Comparison of ENCODE assay signal across 16 cellular contexts in the genomic region with DNA sequence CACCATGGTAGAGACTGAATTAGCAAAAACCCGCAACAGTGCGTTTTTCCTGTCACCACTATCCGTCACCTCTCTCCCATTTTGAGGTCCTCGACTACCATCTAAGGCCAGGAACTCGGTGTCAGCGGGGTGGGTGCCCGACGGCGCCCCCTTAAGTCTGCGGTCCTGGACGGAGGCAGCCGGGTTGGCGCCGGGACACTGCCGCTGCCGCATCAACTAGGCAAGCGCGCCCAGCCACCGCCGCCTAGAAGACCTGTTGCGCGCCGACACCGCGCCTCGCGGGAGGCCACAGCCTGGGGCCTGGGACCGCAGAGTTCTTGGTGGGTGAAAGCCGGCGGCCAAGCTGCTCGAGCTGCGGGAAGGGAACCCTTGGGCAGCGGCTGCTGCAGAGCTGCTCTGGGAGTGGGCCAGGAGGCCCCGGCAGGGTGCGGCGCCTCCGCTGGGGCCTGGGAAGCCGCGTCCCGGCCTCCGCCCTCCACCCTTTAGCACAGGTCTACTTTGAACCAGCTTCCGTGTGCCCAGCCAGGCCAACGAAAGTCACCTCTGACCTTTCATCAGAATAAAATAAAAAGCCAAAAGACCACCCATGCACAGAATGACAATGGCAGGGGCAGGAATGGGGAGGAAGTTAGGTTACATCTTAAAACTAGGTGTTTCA. TPM values are rescaled to one million over a fixed set of nuclear protein-coding genes. Genes with fewer than 3 reads are reported as not detected.
A peak's percentile ranks its signal among the peaks of the same experiment; 100 is the strongest.
DNase-seq lines count a peak whose midpoint lies in the region; ATAC-seq lines count a peak whose summit lies in the region.
"Had no signal": no experiment of that assay in that cellular context is flagged by ENCODE, and none has a peak within 500 bp of the region (broad histone marks: within the 10 kb centered on the region; RNA-seq: fewer than 3 reads in every experiment).

No MANE protein-coding gene starts in this region.

- H4K8ac ChIP-seq in trophoblast cell (ENCODE audit: low read depth, low read length): no peak overlapping the region

- H3K27ac ChIP-seq in iPS DF 6.9 (ENCODE audit: low read length): no peak overlapping the region
- H3K27ac ChIP-seq in trophoblast cell (ENCODE audit: low read depth, low read length): no peak overlapping the region
- H3K27ac ChIP-seq: epithelial cell of prostate had no signal

- H2AK5ac ChIP-seq in trophoblast cell (ENCODE audit: low read length): no peak overlapping the region

- no peak overlapping the region for H2AFZ ChIP-seq in trophoblast cell (ENCODE audit: insufficient read depth, low read length, poor library complexity)

- H3K4me2 ChIP-seq in trophoblast cell (ENCODE audit: low read length): peak overlapping the region; percentile 15

- H4K12ac ChIP-seq in trophoblast cell (ENCODE audit: low read depth, low read length): no peak overlapping the region

- H3K4me3 ChIP-seq in NT2/D1 (ENCODE audit: insufficient read length, low read depth): peak overlapping the region; percentile 18
- H3K4me3 ChIP-seq in iPS DF 6.9 (ENCODE audit: low read length): peak overlapping the region; percentile 13; the same call in 1 of the 2 replicates
- no peak overlapping the region for H3K4me3 ChIP-seq in trophoblast cell (ENCODE audit: low read depth, low read length)

- no peak overlapping the region for H2BK5ac ChIP-seq in trophoblast cell (ENCODE audit: low read depth, low read length, poor library complexity)

- H3K18ac ChIP-seq in trophoblast cell (ENCODE audit: low read length): no peak overlapping the region

- no peak overlapping the region for H2BK12ac ChIP-seq in trophoblast cell (ENCODE audit: low read length)

- ATAC-seq in HG02798 (IDR thresholded peaks at IDR 0.05; ENCODE audit: poor library complexity, unreplicated experiment) (no peak), HG03457 (IDR thresholded peaks at IDR 0.05; ENCODE audit: unreplicated experiment) (no peak)

- H2BK120ac ChIP-seq in trophoblast cell (ENCODE audit: insufficient read depth, low read length, poor library complexity): no peak overlapping the region

- H3K36me3 ChIP-seq in NT2/D1 (ENCODE audit: insufficient read depth, insufficient read length, low read length) (no peaks in the 10 kb centered on the region), iPS DF 6.9 (ENCODE audit: control insufficient read depth, insufficient read depth, low read length) (no peaks in the 10 kb centered on the region), trophoblast cell (ENCODE audit: control insufficient read depth in 1 of 2, insufficient read depth in 2 of 2, low read length in 2 of 2) (no peaks in the 10 kb centered on the region)

- H3K4me1 ChIP-seq in NT2/D1 (ENCODE audit: insufficient read depth, insufficient read length): peaks cover 22% of the 10 kb centered on the region
- H3K4me1 ChIP-seq in iPS DF 6.9 (ENCODE audit: control insufficient read depth, insufficient read depth, low read length): no peaks in the 10 kb centered on the region; the same call in 1 of the 2 replicates
- peaks cover 8 to 15% of the 10 kb centered on the region in 2 experiments for H3K4me1 ChIP-seq in trophoblast cell (ENCODE audit: control insufficient read depth in 1 of 2, insufficient read depth in 2 of 2, low read length in 2 of 2)
- H3K4me1 ChIP-seq: Caco-2 had no signal

- peaks cover 73% of the 10 kb centered on the region for H3K27me3 ChIP-seq in NT2/D1 (ENCODE audit: insufficient read depth, insufficient read length)
- peaks cover 47% of the 10 kb centered on the region for H3K27me3 ChIP-seq in iPS DF 6.9 (ENCODE audit: control insufficient read depth, insufficient read depth, low read length)
- peaks cover 62% of the 10 kb centered on the region for H3K27me3 ChIP-seq in trophoblast cell (ENCODE audit: insufficient read depth, low read length)

- no CpG with 5 or more reads among the region's 43 CpGs for WGBS in iPS DF 6.9 (ENCODE audit: insufficient coverage, insufficient read length)
- no CpG with 5 or more reads among the region's 43 CpGs for WGBS in trophoblast cell (ENCODE audit: extremely low coverage, insufficient coverage, insufficient read length)

- H3K9me3 ChIP-seq in NT2/D1 (ENCODE audit: insufficient read depth, low read length): no peaks in the 10 kb centered on the region
- no peaks in the 10 kb centered on the region for H3K9me3 ChIP-seq in iPS DF 6.9 (ENCODE audit: control insufficient read depth, insufficient read depth, low read length)
- peaks cover 5% of the 10 kb centered on the region for H3K9me3 ChIP-seq in trophoblast cell (ENCODE audit: insufficient read depth, low read depth, low read length)
- H3K9me3 ChIP-seq: Caco-2 had no signal

- H3K14ac ChIP-seq in trophoblast cell (ENCODE audit: low read length): no peak overlapping the region

- H3K23ac ChIP-seq in trophoblast cell (ENCODE audit: low read length): no peak overlapping the region

- H3K9ac ChIP-seq in NT2/D1 (ENCODE audit: insufficient read length, low read depth): peak overlapping the region; percentile 70
- no peak overlapping the region for H3K9ac ChIP-seq in trophoblast cell (ENCODE audit: low read length)

- no peaks in the 10 kb centered on the region for H3K79me2 ChIP-seq in trophoblast cell (ENCODE audit: control insufficient read depth, insufficient read depth, low read length, poor library complexity)

- H3K79me1 ChIP-seq in trophoblast cell (ENCODE audit: low read length): no peaks in the 10 kb centered on the region

- H3K4ac ChIP-seq in trophoblast cell (ENCODE audit: low read depth, low read length): no peak overlapping the region

- DNase-seq in activated CD8-positive, alpha-beta memory T cell treated with anti-CD3 and anti-CD28 coated beads, Interleukin-2, amount 50 U/mL, for 48 hours: peak; percentile 60
- no peak for DNase-seq in activated CD8-positive, alpha-beta memory T cell treated with anti-CD3 and anti-CD28 coated beads, Interleukin-2, amount 50 U/mL, for 4 hours
- DNase-seq in NT2/D1 (ENCODE audit: low read depth, low spot score) (no peak), iPS DF 6.9 (ENCODE audit: low read depth, low spot score) (no peak), trophoblast cell (no peak), NCI-H69 (lab: John Stamatoyannopoulos, UW) (no peak)
- DNase-seq: ACHN, activated B cell treated with CpG ODN at 0.5 μM for 24 hours, amniotic stem cell, Caco-2, GF-D8, NCI-H187 treated with DMSO at 0.1 percent for 48 hours, SW 1271 had no signal

- H4K91ac ChIP-seq in trophoblast cell (ENCODE audit: low read depth, low read length): no peak overlapping the region

RNA-seq across cellular contexts. Expression of gene FOXB2, which starts 3.5 kb away (rescaled TPM):
- not detected in 2 replicates for polyA plus RNA-seq in trophoblast cell (2013)
